ENCODE assay signal across 8 cellular contexts in genomic region chr10:61899997-61900828, GRCh38. TPM values are rescaled to one million over a fixed set of nuclear protein-coding genes. Genes with fewer than 3 reads are reported as not detected.
DNase-seq lines count a peak whose midpoint lies in the region; ATAC-seq and TF ChIP-seq lines count a peak whose summit lies in the region.

No MANE protein-coding gene starts in this region.

- peak overlapping the region; percentile 80 for H3K27ac ChIP-seq in CD4-positive, alpha-beta memory T cell (ENCODE audit: low read depth, low read length)
- H3K27ac ChIP-seq in testis: peak overlapping the region in 1 of 2 donors; percentile 97

- CTCF ChIA-PET in CD4-positive, alpha-beta memory T cell (lab: Charles Lee; ENCODE audit: partially characterized antibody): interaction anchor here (0.9 to 12.7 kb wide), 17 partner anchors 21 to 345 kb away, joined by 3 to 228 read pairs (median 5); no protein-coding TSS in a partner anchor

- H3K4me1 Mint-ChIP-seq in CD4-positive, alpha-beta memory T cell: peaks cover 26 to 59% (median 41%) of the 10 kb centered on the region in 4 donors

- no peaks in the 10 kb centered on the region for H3K9me3 ChIP-seq in CD4-positive, alpha-beta memory T cell (ENCODE audit: control insufficient read depth in 1 of 2, low read length in 2 of 2)
- no peaks in the 10 kb centered on the region for H3K9me3 ChIP-seq in testis

- 1% methylated on average over 25 of the region's 25 CpGs for WGBS in testis, 2 donors

- TF ChIP-seq CTCF in epithelial cell of proximal tubule (conservative IDR thresholded peaks at IDR 0.05; ENCODE audit: low read depth, low read length): no peak
- no peak for TF ChIP-seq CTCF in testis (IDR thresholded peaks at IDR 0.05)

- intact Hi-C loops in CD4-positive, alpha-beta memory T cell (cut with micrococcal nuclease): loop anchor here (1.0 to 10.0 kb wide), 4 partner anchors 150 to 1232 kb away; partner anchors contain the start of gene NRBF2
- intact Hi-C loops in testis (cut with DNase I; ENCODE audit: low total_unique reads): loop anchor here (10.0 kb wide), 1 partner anchor 345 kb away; no protein-coding TSS in a partner anchor

- H3K27ac Mint-ChIP-seq in CD4-positive, alpha-beta memory T cell: peak overlapping the region; percentile 84 to 99 (median 95)

- H3K27me3 Mint-ChIP-seq in CD4-positive, alpha-beta memory T cell: no peaks in the 10 kb centered on the region

- peak overlapping the region; percentile 63 to 88 for H3K4me3 ChIP-seq in CD4-positive, alpha-beta memory T cell (ENCODE audit: low read length in 2 of 2)
- H3K4me3 ChIP-seq in epithelial cell of proximal tubule (ENCODE audit: low read depth, low read length) (peak overlapping the region; percentile 75), testis (peak overlapping the region; percentile 80 to 81)

- POLR2A ChIA-PET in CD4-positive, alpha-beta memory T cell (lab: Charles Lee; ENCODE audit: partially characterized antibody): interaction anchor here (0.8 to 8.4 kb wide), 33 partner anchors 9 to 484 kb away, joined by 3 to 251 read pairs (median 5); no protein-coding TSS in a partner anchor

- no peaks in the 10 kb centered on the region for H3K36me3 ChIP-seq in CD4-positive, alpha-beta memory T cell (ENCODE audit: insufficient read depth, low read length)
- H3K36me3 ChIP-seq in testis (ENCODE audit: low read depth, missing control alignments): no peaks in the 10 kb centered on the region

- TF ChIP-seq POLR2A in testis (IDR thresholded peaks at IDR 0.05): no peak

- H3K4me1 ChIP-seq in CD4-positive, alpha-beta memory T cell (ENCODE audit: insufficient read depth, low read length): peaks cover 45% of the 10 kb centered on the region
- peaks cover 18% of the 10 kb centered on the region for H3K4me1 ChIP-seq in testis

- H3K4me3 Mint-ChIP-seq in CD4-positive, alpha-beta memory T cell: peak overlapping the region; percentile 86 to 96 (median 93)

- peak; percentile 59 to 73 (median 63) for DNase-seq in CD4-positive, alpha-beta memory T cell
- DNase-seq in NCI-H748 (lab: John Stamatoyannopoulos, UW; ENCODE audit: unreplicated experiment): peak; percentile 94
- DNase-seq in activated CD8-positive, alpha-beta memory T cell treated with anti-CD3 and anti-CD28 coated beads, Interleukin-2, amount 50 U/mL, for 4 hours: peak; percentile 49
- DNase-seq in epithelial cell of proximal tubule (ENCODE audit: low read depth): peak; percentile 66
- DNase-seq in mucosa of gallbladder (ENCODE audit: low spot score): peak; percentile 43
- peak; percentile 55 for DNase-seq in testis

- H3K36me3 Mint-ChIP-seq in CD4-positive, alpha-beta memory T cell: peaks cover 0 to 34% of the 10 kb centered on the region in 2 donors

- H3K27me3 ChIP-seq in CD4-positive, alpha-beta memory T cell (ENCODE audit: insufficient read depth, low read length): no peaks in the 10 kb centered on the region
- H3K27me3 ChIP-seq in testis: no peaks in the 10 kb centered on the region

- peaks cover 0 to 5% (median 0%) of the 10 kb centered on the region in 8 donors for H3K9me3 Mint-ChIP-seq in CD4-positive, alpha-beta memory T cell

- peak; percentile 30 for ATAC-seq in GM19372 (IDR thresholded peaks at IDR 0.05; ENCODE audit: low read depth, unreplicated experiment)
- ATAC-seq in HG03432 (IDR thresholded peaks at IDR 0.05; ENCODE audit: unreplicated experiment): peak; percentile 37

RNA-seq across cellular contexts. Expression of gene ARID5B, which starts 1.3 kb away (rescaled TPM):
- total RNA-seq in CD4-positive, alpha-beta memory T cell: 10 to 100 TPM; 41.9 TPM
- 10 to 100 TPM; 30.9 to 49.6 TPM for polyA plus RNA-seq in CD4-positive, alpha-beta memory T cell
- 16.5 and 22.8 TPM in 2 replicates for total RNA-seq in epithelial cell of proximal tubule
- 50.6 TPM for total RNA-seq in mucosa of gallbladder
- 10 to 100 TPM; 52.1 to 73.6 TPM for total RNA-seq in testis
- 14.3 TPM for polyA plus RNA-seq in testis (ENCODE audit: insufficient read depth, low read depth, low replicate concordance)

Comparison
In these comparisons a context has a peak if more than half of its experiments do, and no peak if none do; other contexts are left out.
1. DNase-seq: peak in every context shown above with its lines; median percentile 94 in NCI-H748; 66 in epithelial cell of proximal tubule; 63 in CD4-positive, alpha-beta memory T cell; 55 in testis; 49 in activated CD8-positive, alpha-beta memory T cell treated with anti-CD3 and anti-CD28 coated beads, Interleukin-2, amount 50 U/mL, for 4 hours; 43 in mucosa of gallbladder.